1 cellular context compared by ENCODE assay signal in genomic region chr6:115972679-115973078, GRCh38.
TF ChIP-seq lines count a peak whose summit lies in the region.

No MANE protein-coding gene starts in this region.

TF ChIP-seq in HepG2, 621 proteins besides CTCF, POLR2A, EP300 and RAD21 (continued from another document):
- no peak for TF ChIP-seq STAT6 (CRISPR knock-in tag; IDR thresholded peaks at IDR 0.05; ENCODE audit: borderline replicate concordance)
- TF ChIP-seq CERS6 (CRISPR knock-in tag; IDR thresholded peaks at IDR 0.05), result no peak
- TF ChIP-seq SAFB2 (CRISPR knock-in tag; IDR thresholded peaks at IDR 0.05; ENCODE audit: borderline replicate concordance, low read depth), result no peak
- TF ChIP-seq ZNF20 (CRISPR knock-in tag; IDR thresholded peaks at IDR 0.05), result no peak
- no peak for TF ChIP-seq GPN1 (CRISPR knock-in tag; IDR thresholded peaks at IDR 0.05; ENCODE audit: borderline replicate concordance)
- no peak for TF ChIP-seq ZNF530 (CRISPR knock-in tag; IDR thresholded peaks at IDR 0.05; ENCODE audit: low read depth)
